ENCODE assay signal across 19 cellular contexts in genomic region chr6:38095054-38095453, GRCh38.
DNase-seq lines count a peak whose midpoint lies in the region; ATAC-seq and TF ChIP-seq lines count a peak whose summit lies in the region.
"Had no signal": no experiment of that assay in that cellular context is flagged by ENCODE, and none has a peak within 500 bp of the region (broad histone marks: within the 10 kb centered on the region; RNA-seq: fewer than 3 reads in every experiment).

No MANE protein-coding gene starts in this region.

- dilution Hi-C loops in mammary epithelial cell (cut with HindIII; ENCODE audit: low sequenced_read_pairs) = no loop called here

- intact Hi-C loops in mammary epithelial cell (cut with micrococcal nuclease) = no loop called here
- intact Hi-C loops in MCF 10A (cut with micrococcal nuclease) = no loop called here

- H3K9me3 ChIP-seq in mammary epithelial cell (replicated peaks; ENCODE audit: insufficient read depth, low read length) = no peaks in the 10 kb centered on the region
- no peaks in the 10 kb centered on the region for H3K9me3 ChIP-seq in adipocyte (ENCODE audit: control insufficient read depth, low read length)
- H3K9me3 ChIP-seq: esophagus muscularis mucosa, ovary had no signal

- BruUV-seq in mammary epithelial cell (replicated peaks; lab: Mats Ljungman, UMichigan) (no TSS peak), MCF 10A (replicated peaks; lab: Mats Ljungman, UMichigan) (no TSS peak)

- H3K4me3 Mint-ChIP-seq in MCF 10A (ENCODE audit: unreplicated experiment) = no peak overlapping the region

- POLR2A ChIA-PET in MCF 10A (lab: Yijun Ruan, JAX) = interaction anchor here (0.9 to 1.2 kb wide), 3 partner anchors 11 to 14 kb away, joined by 3 to 4 read pairs (median 3); no protein-coding TSS in a partner anchor

- ATAC-seq in GM18520 (IDR thresholded peaks at IDR 0.05; ENCODE audit: unreplicated experiment) (no peak), HG02798 (IDR thresholded peaks at IDR 0.05; ENCODE audit: poor library complexity, unreplicated experiment) (no peak)

- H3K4me3 ChIP-seq in mammary epithelial cell (replicated peaks in 1 of 3; ENCODE audit: insufficient read depth in 1 of 3, low read depth in 2 of 3, low read length in 3 of 3) (no peak overlapping the region), adipocyte (ENCODE audit: low read length) (no peak overlapping the region), foreskin fibroblast (ENCODE audit: low read depth in 1 of 2, low read length in 2 of 2) (no peak overlapping the region)
- H3K4me3 ChIP-seq: esophagus muscularis mucosa, ovary had no signal

- 16% methylated on average over 2 of the region's 2 CpGs for WGBS in mammary epithelial cell (ENCODE audit: low coverage, missing lambda C conversion rate)

- CTCF ChIA-PET in mammary epithelial cell (lab: Charles Lee; ENCODE audit: low non-redundant PET) = no interaction called here
- CTCF ChIA-PET in MCF 10A (lab: Yijun Ruan, JAX) = interaction anchor here (0.7 to 1.8 kb wide), 3 partner anchors 9 to 399 kb away, joined by 3 to 4 read pairs (median 3); no protein-coding TSS in a partner anchor

- no peaks in the 10 kb centered on the region for H4K20me1 ChIP-seq in mammary epithelial cell (ENCODE audit: insufficient read depth, low read length)

- no peaks in the 10 kb centered on the region for H3K27me3 Mint-ChIP-seq in MCF 10A (ENCODE audit: insufficient read depth, unreplicated experiment)

- no peak overlapping the region for H3K27ac ChIP-seq in mammary epithelial cell (ENCODE audit: insufficient read depth, low read depth, low read length)
- H3K27ac ChIP-seq: 22Rv1, esophagus muscularis mucosa, ovary had no signal

- H3K36me3 Mint-ChIP-seq in MCF 10A (ENCODE audit: insufficient read depth, unreplicated experiment) = peaks cover 19% of the 10 kb centered on the region

- no peaks in the 10 kb centered on the region for H3K27me3 ChIP-seq in mammary epithelial cell (ENCODE audit: insufficient read depth, low read length)
- no peaks in the 10 kb centered on the region for H3K27me3 ChIP-seq in adipocyte (replicated peaks; ENCODE audit: control insufficient read depth, insufficient read depth, low read length)
- H3K27me3 ChIP-seq: esophagus muscularis mucosa, ovary had no signal

- peaks cover 5% of the 10 kb centered on the region for H3K4me1 ChIP-seq in mammary epithelial cell (ENCODE audit: insufficient read depth, low read length)
- H3K4me1 ChIP-seq in adipocyte (ENCODE audit: control insufficient read depth, insufficient read depth, low read length) = peaks cover 15% of the 10 kb centered on the region

- no peak overlapping the region for H3K9ac ChIP-seq in mammary epithelial cell (ENCODE audit: insufficient read depth, low read length)
- H3K9ac ChIP-seq in adipocyte (ENCODE audit: low read length) = no peak overlapping the region

- no peak overlapping the region for H3K27ac Mint-ChIP-seq in MCF 10A (ENCODE audit: low read depth, unreplicated experiment)

- in situ Hi-C loops in mammary epithelial cell (cut with MboI; ENCODE audit: low sequenced_read_pairs in 2 of 2) = no loop called here

- peaks cover 5% of the 10 kb centered on the region for H3K4me1 Mint-ChIP-seq in MCF 10A (ENCODE audit: insufficient read depth, unreplicated experiment)

- peaks cover 16% of the 10 kb centered on the region for H3K79me2 ChIP-seq in mammary epithelial cell (ENCODE audit: insufficient read depth, low read length)

- no peaks in the 10 kb centered on the region for H3K9me3 Mint-ChIP-seq in MCF 10A (ENCODE audit: unreplicated experiment)

- peak overlapping the region; percentile 15 for H3K4me2 ChIP-seq in mammary epithelial cell (ENCODE audit: insufficient read depth, low read depth, low read length)

- no peak overlapping the region for H2AFZ ChIP-seq in mammary epithelial cell (ENCODE audit: low read depth, low read length)

- DNase-seq in mammary epithelial cell (peak; percentile 19), MCF 10A (ENCODE audit: unreplicated experiment) (no peak), adipocyte (ENCODE audit: low read depth) (peak; percentile 74), foreskin fibroblast (peak; percentile 49 to 78), putamen (ENCODE audit: low spot score) (no peak)
- no peak for DNase-seq in activated CD4-positive, alpha-beta T cell treated with anti-CD3 and anti-CD28 coated beads, Interleukin-2, amount 50 U/mL, for 48 hours
- DNase-seq: activated CD4-positive, alpha-beta T cell treated with anti-CD3 and anti-CD28 coated beads for 4 hours; activated T-cell treated with anti-CD3 and anti-CD28 coated beads, Interleukin-2, amount 50 U/mL, for 48 hours; cortex of kidney; Karpas-422; midbrain; NCI-H187 treated with DMSO at 0.1 percent for 48 hours; NCI-H526 treated with DMSO at 0.1 percent for 48 hours; ovary; T-helper 2 cell had no signal

- H3K36me3 ChIP-seq in mammary epithelial cell (ENCODE audit: insufficient read depth, low read length) = no peaks in the 10 kb centered on the region
- no peaks in the 10 kb centered on the region for H3K36me3 ChIP-seq in adipocyte (ENCODE audit: control insufficient read depth, insufficient read depth, low read length, severe bottlenecking)
- H3K36me3 ChIP-seq: esophagus muscularis mucosa, ovary had no signal

- TF ChIP-seq CTCF in mammary epithelial cell (conservative IDR thresholded peaks at IDR 0.05 in 1 of 2, IDR thresholded peaks at IDR 0.05 in 1 of 2; ENCODE audit: extremely low read depth in 1 of 2, insufficient read depth in 1 of 2, low read depth in 1 of 2, low read length in 2 of 2) (no peak), MCF 10A (IDR thresholded peaks at IDR 0.05; ENCODE audit: unreplicated experiment) (no peak), foreskin fibroblast (IDR thresholded peaks at IDR 0.05; ENCODE audit: low read depth, low read length) (no peak)

Comparison
In these comparisons a context has a peak if more than half of its experiments do, and no peak if none do; other contexts are left out.
1. DNase-seq: peak in mammary epithelial cell (single experiment), adipocyte (single experiment) and foreskin fibroblast (2 of 2); none in MCF 10A (single experiment), activated CD4-positive, alpha-beta T cell treated with anti-CD3 and anti-CD28 coated beads, Interleukin-2, amount 50 U/mL, for 48 hours (0 of 2) and putamen (single experiment).